In the genomic region with DNA sequence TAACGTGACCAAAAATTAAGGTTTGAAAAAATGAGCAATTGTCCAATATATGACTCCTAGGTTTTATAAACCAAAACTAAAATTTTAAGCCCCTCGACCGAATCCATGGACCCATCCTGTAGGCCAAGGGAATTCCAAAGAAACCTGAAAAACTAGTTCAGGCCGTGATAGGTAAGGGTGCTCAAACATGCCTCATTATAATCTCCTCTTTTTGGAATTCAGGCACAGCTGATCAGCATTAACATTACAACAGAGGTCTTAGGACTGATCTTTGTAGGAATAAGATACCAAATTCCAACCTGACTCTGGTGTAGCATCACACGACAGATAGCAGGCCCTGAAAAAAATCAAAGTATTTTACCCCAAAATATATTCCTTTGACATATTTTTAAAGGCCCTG, we compare ENCODE assay signal across 20 cellular contexts.
DNase-seq lines count a peak whose midpoint lies in the region; ATAC-seq and TF ChIP-seq lines count a peak whose summit lies in the region.
"Had no signal": no experiment of that assay in that cellular context is flagged by ENCODE, and none has a peak within 500 bp of the region (broad histone marks: within the 10 kb centered on the region; RNA-seq: fewer than 3 reads in every experiment).

No MANE protein-coding gene starts in this region.

- no peak overlapping the region for H3K56ac ChIP-seq in H9 (ENCODE audit: insufficient read length, low read depth, low read length)

- H3K4me1 Mint-ChIP-seq in H9: peaks cover 39 to 41% of the 10 kb centered on the region in 2 experiments
- peaks cover 48% of the 10 kb centered on the region for H3K4me1 Mint-ChIP-seq in WTC11
- H3K4me1 Mint-ChIP-seq: CD4-positive, alpha-beta memory T cell; IgD-negative memory B cell had no signal

- no peak overlapping the region for H2BK5ac ChIP-seq in H9 (ENCODE audit: insufficient read length, low read length)

- no peak overlapping the region for H3K18ac ChIP-seq in H9 (ENCODE audit: insufficient read length, low read depth, low read length)

- H2BK15ac ChIP-seq in H9 (ENCODE audit: low read depth, low read length): no peak overlapping the region

- H3K27me3 Mint-ChIP-seq in H9 (ENCODE audit: low read depth): no peaks in the 10 kb centered on the region
- no peaks in the 10 kb centered on the region for H3K27me3 Mint-ChIP-seq in WTC11 (ENCODE audit: low read depth)
- H3K27me3 Mint-ChIP-seq: CD4-positive, alpha-beta memory T cell; IgD-negative memory B cell had no signal

- H3K4me3 Mint-ChIP-seq in H9 (no peak overlapping the region), WTC11 (0 out of 2 replicates have a peak overlapping the region, but pooled peaks have one; percentile 21)
- H3K4me3 Mint-ChIP-seq: CD4-positive, alpha-beta memory T cell; HFFc6; IgD-negative memory B cell had no signal

- H2BK20ac ChIP-seq in H9 (ENCODE audit: low read depth, low read length, poor library complexity, severe bottlenecking): no peak overlapping the region

- intact Hi-C loops in thyroid gland (cut with DNase I): no loop called here

- no peak overlapping the region for H2BK12ac ChIP-seq in H9 (ENCODE audit: insufficient read length, low read depth, low read length)

- no peak overlapping the region for H2AFZ ChIP-seq in H9 (ENCODE audit: low read length)

- no peak overlapping the region for H4K8ac ChIP-seq in H9 (replicated peaks; ENCODE audit: insufficient read length, low read depth, low read length)

- TF ChIP-seq CTCF in H9 (conservative IDR thresholded peaks at IDR 0.05) (no peak), WTC11 (IDR thresholded peaks at IDR 0.05) (no peak), thyroid gland (IDR thresholded peaks at IDR 0.05) (no peak)

- no peak overlapping the region for H4K5ac ChIP-seq in H9 (ENCODE audit: insufficient read length, low read depth, low read length)

- H3K9ac ChIP-seq in H9 (ENCODE audit: extremely low read depth, insufficient read length, low read length) (no peak overlapping the region), iPS-20b (ENCODE audit: low read depth, low read length) (no peak overlapping the region)

- no peaks in the 10 kb centered on the region for H4K20me1 ChIP-seq in H9 (ENCODE audit: control insufficient read depth, insufficient read depth, insufficient read length)

- H3K9me3 ChIP-seq in H9 (ENCODE audit: control insufficient read depth, low read depth, low read length) (no peaks in the 10 kb centered on the region), iPS-20b (ENCODE audit: insufficient read depth, low read depth, low read length) (no peaks in the 10 kb centered on the region), thyroid gland (no peaks in the 10 kb centered on the region)
- H3K9me3 ChIP-seq: A549, BE2C had no signal

- no CpG with 5 or more reads among the region's 5 CpGs for WGBS in H9 (ENCODE audit: extremely low coverage, insufficient read length, low lambda C conversion rate)
- 58 to 71% methylated on average over 5 of the region's 5 CpGs for WGBS in thyroid gland, 2 donors

- H3K4me2 ChIP-seq in H9 (ENCODE audit: insufficient read depth, insufficient read length, low read length): no peak overlapping the region
- H3K4me2 ChIP-seq: A549 had no signal

- no peak overlapping the region for H3T11ph ChIP-seq in H9 (ENCODE audit: low read length)

- peaks cover 5% of the 10 kb centered on the region; the same call in 1 of the 2 replicates for H3K4me1 ChIP-seq in H9 (ENCODE audit: insufficient read depth, low read length)
- peaks cover 23% of the 10 kb centered on the region for H3K4me1 ChIP-seq in iPS-20b (ENCODE audit: insufficient read depth, low read length)
- H3K4me1 ChIP-seq in thyroid gland: no peaks in the 10 kb centered on the region
- H3K4me1 ChIP-seq: BE2C had no signal

- no peaks in the 10 kb centered on the region for H3K27me3 ChIP-seq in H9 (ENCODE audit: insufficient read depth, low read length)
- no peaks in the 10 kb centered on the region for H3K27me3 ChIP-seq in iPS-20b (ENCODE audit: insufficient read depth, low read length)
- no peaks in the 10 kb centered on the region for H3K27me3 ChIP-seq in thyroid gland
- H3K27me3 ChIP-seq: BE2C had no signal

- H2BK120ac ChIP-seq in H9 (ENCODE audit: low read depth, low read length, poor library complexity, severe bottlenecking): no peak overlapping the region

- ATAC-seq in WTC11: peak; percentile 92
- ATAC-seq: A549 had no signal

- no peaks in the 10 kb centered on the region for H3K23me2 ChIP-seq in H9 (ENCODE audit: insufficient read length, low read depth, low read length, poor library complexity, severe bottlenecking)

- peaks cover 3 to 12% of the 10 kb centered on the region in 2 experiments; a peak in 4 of 5 replicates for H3K9me3 Mint-ChIP-seq in H9
- peaks cover 22% of the 10 kb centered on the region for H3K9me3 Mint-ChIP-seq in WTC11
- H3K9me3 Mint-ChIP-seq: HFFc6, IgD-negative memory B cell had no signal

- no peak for DNase-seq in H9
- DNase-seq in WTC11 (ENCODE audit: low spot score): no peak
- no peak for DNase-seq in SW 1271 (lab: John Stamatoyannopoulos, UW)
- DNase-seq in thyroid gland: no peak
- no peak for DNase-seq in kidney tubule cell (ENCODE audit: low spot score)
- DNase-seq: BE2C; CD4-positive, alpha-beta memory T cell; COR-L47; DMS153; DMS79 treated with DMSO at 0.1 percent for 48 hours; EL; GDM1; HCEC 1CT; HFFc6; KG1 had no signal

- no peaks in the 10 kb centered on the region for H3K79me1 ChIP-seq in H9 (ENCODE audit: insufficient read depth, low read depth, low read length, poor library complexity, severe bottlenecking)

- H3K4me3 ChIP-seq in iPS-20b (ENCODE audit: low read length): 0 out of 2 replicates have a peak overlapping the region, but pooled peaks have one; percentile 0
- no peak overlapping the region for H3K4me3 ChIP-seq in thyroid gland (replicated peaks in 1 of 3)
- H3K4me3 ChIP-seq: A549 had no signal

- POLR2A ChIA-PET in WTC11 (lab: Charles Lee): no interaction called here

- no peak overlapping the region for H3K4ac ChIP-seq in H9 (ENCODE audit: low read depth, low read length)

- H3K14ac ChIP-seq in H9 (ENCODE audit: insufficient read depth, low read length): no peak overlapping the region

- H3K36me3 Mint-ChIP-seq in H9 (ENCODE audit: insufficient read depth in 1 of 3, low read depth in 3 of 3): peaks cover 0 to 26% (median 19%) of the 10 kb centered on the region in 3 experiments; a peak in 5 of 7 replicates
- H3K36me3 Mint-ChIP-seq in WTC11: 0 out of 2 replicates have a peak, but pooled peaks cover 7% of the 10 kb centered on the region

- H3K79me2 ChIP-seq in H9 (ENCODE audit: insufficient read depth, low read length): no peaks in the 10 kb centered on the region

- H3K36me3 ChIP-seq in iPS-20b (ENCODE audit: insufficient read depth, low read depth, low read length) (no peaks in the 10 kb centered on the region), thyroid gland (no peaks in the 10 kb centered on the region)
- H3K36me3 ChIP-seq: BE2C had no signal

- H3K27ac ChIP-seq in H9 (ENCODE audit: insufficient read length, low read depth, low read length): no peak overlapping the region
- no peak overlapping the region for H3K27ac ChIP-seq in iPS-20b (ENCODE audit: low read length)
- H3K27ac ChIP-seq in thyroid gland: no peak overlapping the region
- H3K27ac ChIP-seq: A549, C4-2B, HL-60 had no signal

- no peak overlapping the region for H2AK5ac ChIP-seq in H9 (ENCODE audit: insufficient read length, low read length)

- CTCF ChIA-PET in WTC11 (lab: Charles Lee): interaction anchor here (0.8 to 2.5 kb wide), 3 partner anchors 9 to 40 kb away, joined by 3 to 12 read pairs (median 3); no protein-coding TSS in a partner anchor

- H3K23ac ChIP-seq in H9 (ENCODE audit: insufficient read length, low read depth, low read length): no peak overlapping the region

- TF ChIP-seq POLR2A in thyroid gland (IDR thresholded peaks at IDR 0.05): no peak

- peak overlapping the region in 2 of 3 experiments; percentile 59 to 79; a peak in 4 of 7 replicates for H3K27ac Mint-ChIP-seq in H9
- peak overlapping the region; percentile 67 for H3K27ac Mint-ChIP-seq in WTC11
- H3K27ac Mint-ChIP-seq: CD4-positive, alpha-beta memory T cell; HFFc6; IgD-negative memory B cell had no signal

- H4K91ac ChIP-seq in H9 (ENCODE audit: insufficient read length, low read depth, low read length): no peak overlapping the region

TF ChIP-seq in WTC11, 78 proteins besides CTCF, POLR2A, EP300 and RAD21 (continues in another document):
- TF ChIP-seq RORB (CRISPR knock-in tag; IDR thresholded peaks at IDR 0.05) (no peak), OVOL2 (CRISPR knock-in tag; IDR thresholded peaks at IDR 0.05; ENCODE audit: borderline replicate concordance) (no peak), CREB1 (CRISPR knock-in tag; IDR thresholded peaks at IDR 0.05) (no peak), NR1H2 (CRISPR knock-in tag; IDR thresholded peaks at IDR 0.05) (no peak), ZNF423 (CRISPR knock-in tag; IDR thresholded peaks at IDR 0.05) (no peak), NFE2L1 (CRISPR knock-in tag; IDR thresholded peaks at IDR 0.05) (no peak), ZNF671 (CRISPR knock-in tag; IDR thresholded peaks at IDR 0.05) (no peak), NR3C1 (CRISPR knock-in tag; conservative IDR thresholded peaks at IDR 0.05; ENCODE audit: low read depth) (no peak)
- TF ChIP-seq, protein P1, sequence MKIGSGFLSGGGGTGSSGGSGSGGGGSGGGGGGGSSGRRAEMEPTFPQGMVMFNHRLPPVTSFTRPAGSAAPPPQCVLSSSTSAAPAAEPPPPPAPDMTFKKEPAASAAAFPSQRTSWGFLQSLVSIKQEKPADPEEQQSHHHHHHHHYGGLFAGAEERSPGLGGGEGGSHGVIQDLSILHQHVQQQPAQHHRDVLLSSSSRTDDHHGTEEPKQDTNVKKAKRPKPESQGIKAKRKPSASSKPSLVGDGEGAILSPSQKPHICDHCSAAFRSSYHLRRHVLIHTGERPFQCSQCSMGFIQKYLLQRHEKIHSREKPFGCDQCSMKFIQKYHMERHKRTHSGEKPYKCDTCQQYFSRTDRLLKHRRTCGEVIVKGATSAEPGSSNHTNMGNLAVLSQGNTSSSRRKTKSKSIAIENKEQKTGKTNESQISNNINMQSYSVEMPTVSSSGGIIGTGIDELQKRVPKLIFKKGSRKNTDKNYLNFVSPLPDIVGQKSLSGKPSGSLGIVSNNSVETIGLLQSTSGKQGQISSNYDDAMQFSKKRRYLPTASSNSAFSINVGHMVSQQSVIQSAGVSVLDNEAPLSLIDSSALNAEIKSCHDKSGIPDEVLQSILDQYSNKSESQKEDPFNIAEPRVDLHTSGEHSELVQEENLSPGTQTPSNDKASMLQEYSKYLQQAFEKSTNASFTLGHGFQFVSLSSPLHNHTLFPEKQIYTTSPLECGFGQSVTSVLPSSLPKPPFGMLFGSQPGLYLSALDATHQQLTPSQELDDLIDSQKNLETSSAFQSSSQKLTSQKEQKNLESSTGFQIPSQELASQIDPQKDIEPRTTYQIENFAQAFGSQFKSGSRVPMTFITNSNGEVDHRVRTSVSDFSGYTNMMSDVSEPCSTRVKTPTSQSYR (CRISPR knock-in tag; IDR thresholded peaks at IDR 0.05): no peak
